Comparison of ENCODE assay signal across 24 cellular contexts in genomic region chr9:136549010-136549980, GRCh38. TPM values are rescaled to one million over a fixed set of nuclear protein-coding genes. Genes with fewer than 3 reads are reported as not detected.
DNase-seq lines count a peak whose midpoint lies in the region; ATAC-seq, FAIRE-seq and TF ChIP-seq lines count a peak whose summit lies in the region.
"Had no signal": no experiment of that assay in that cellular context is flagged by ENCODE, and none has a peak within 500 bp of the region (broad histone marks: within the 10 kb centered on the region; RNA-seq: fewer than 3 reads in every experiment).

No MANE protein-coding gene starts in this region.

- H3K9me3 ChIP-seq in IMR-90 (ENCODE audit: control insufficient read depth, insufficient read depth, low read length) (no peaks in the 10 kb centered on the region), mammary epithelial cell (replicated peaks; ENCODE audit: insufficient read depth, low read length) (no peaks in the 10 kb centered on the region), uterus (no peaks in the 10 kb centered on the region), heart left ventricle (no peaks in the 10 kb centered on the region)
- H3K9me3 ChIP-seq: colonic mucosa, pancreas, SJCRH30 had no signal

- no peak for TF ChIP-seq RAD21 in IMR-90 (IDR thresholded peaks at IDR 0.05; ENCODE audit: low read length)

- no peak overlapping the region for H3K23ac ChIP-seq in IMR-90 (ENCODE audit: low read depth, low read length)

- H2AFZ ChIP-seq in IMR-90 (replicated peaks; ENCODE audit: low read length, poor library complexity) (no peak overlapping the region), mammary epithelial cell (ENCODE audit: low read depth, low read length) (no peak overlapping the region)

- H3K9me1 ChIP-seq in IMR-90 (ENCODE audit: insufficient read depth, low read length): peaks cover 7% of the 10 kb centered on the region

- H2AK9ac ChIP-seq in IMR-90 (replicated peaks; ENCODE audit: low read depth, low read length, poor library complexity): peak overlapping the region; percentile 100

- H3K9ac ChIP-seq in IMR-90 (ENCODE audit: low read depth, low read length): no peak overlapping the region
- H3K9ac ChIP-seq in mammary epithelial cell (ENCODE audit: insufficient read depth, low read length): peak overlapping the region; percentile 68

- H3K79me2 ChIP-seq in mammary epithelial cell (ENCODE audit: insufficient read depth, low read length): peaks cover 32% of the 10 kb centered on the region

- 80% methylated on average over 7 of the region's 29 CpGs; no CpG with 5 or more reads in 1 of the 2 experiments for WGBS in IMR-90 (ENCODE audit: extremely low coverage in 2 of 2, insufficient read length in 1 of 2), 2 experiments
- 91% methylated on average over 19 of the region's 29 CpGs for WGBS in mammary epithelial cell (ENCODE audit: low coverage, missing lambda C conversion rate)
- 88 to 96% (median 90%) methylated on average over 21 to 29 of the region's 29 CpGs for WGBS in heart left ventricle, 4 donors

- H2BK120ac ChIP-seq in IMR-90 (ENCODE audit: low read depth, low read length): peak overlapping the region; percentile 97

- H3K4me3 ChIP-seq in IMR-90 (ENCODE audit: insufficient read depth, low read depth, low read length) (no peak overlapping the region), mammary epithelial cell (replicated peaks in 1 of 3; ENCODE audit: insufficient read depth in 1 of 3, low read depth in 2 of 3, low read length in 3 of 3) (no peak overlapping the region), uterus (no peak overlapping the region), heart left ventricle (no peak overlapping the region)
- H3K4me3 ChIP-seq: colonic mucosa, pancreas, SJCRH30 had no signal

- H3K4me1 Mint-ChIP-seq in nephron: peaks cover 43% of the 10 kb centered on the region

- H2AK5ac ChIP-seq in IMR-90 (ENCODE audit: low read depth, low read length): peak overlapping the region; percentile 66; the same call in 1 of the 2 replicates

- H4K91ac ChIP-seq in IMR-90 (ENCODE audit: insufficient read depth, low read depth, low read length): peak overlapping the region; percentile 98; the same call in 1 of the 2 replicates

- peak overlapping the region; percentile 90 for H3K4ac ChIP-seq in IMR-90 (ENCODE audit: low read depth, low read length)

- H4K20me1 ChIP-seq in IMR-90 (ENCODE audit: insufficient read depth, low read length): peaks cover 5% of the 10 kb centered on the region
- H4K20me1 ChIP-seq in mammary epithelial cell (ENCODE audit: insufficient read depth, low read length): no peaks in the 10 kb centered on the region

- no peaks in the 10 kb centered on the region for H3K36me3 Mint-ChIP-seq in nephron (ENCODE audit: low read depth)
- H3K36me3 Mint-ChIP-seq: activated naive CD8-positive, alpha-beta T cell had no signal

- no peak for FAIRE-seq in frontal cortex (lab: Jason Lieb, UNC)
- FAIRE-seq: endometrium, GM18507, pancreas had no signal

- TF ChIP-seq CTCF in IMR-90 (conservative IDR thresholded peaks at IDR 0.05; ENCODE audit: low read depth, low read length) (no peak), mammary epithelial cell (conservative IDR thresholded peaks at IDR 0.05 in 1 of 2, IDR thresholded peaks at IDR 0.05 in 1 of 2; ENCODE audit: extremely low read depth in 1 of 2, insufficient read depth in 1 of 2, low read depth in 1 of 2, low read length in 2 of 2) (no peak), nephron (IDR thresholded peaks at IDR 0.05; ENCODE audit: unreplicated experiment in 3 of 3) (no peak), uterus (IDR thresholded peaks at IDR 0.05) (no peak), heart left ventricle (IDR thresholded peaks at IDR 0.05) (no peak)

- H3K79me1 ChIP-seq in IMR-90 (ENCODE audit: low read depth in 1 of 2, low read length in 2 of 2): peaks cover 0 to 18% of the 10 kb centered on the region in 2 experiments; a peak in 3 of 4 replicates

- ATAC-seq in IMR-90 (ENCODE audit: low read depth): no peak
- ATAC-seq in heart left ventricle: no peak
- no peak for ATAC-seq in GM21381 (IDR thresholded peaks at IDR 0.05; ENCODE audit: unreplicated experiment)
- ATAC-seq: activated CD8-positive, alpha-beta T cell treated with anti-CD3 and anti-CD28 coated beads for 36 hours; activated T-cell treated with anti-CD3 and anti-CD28 coated beads, Interleukin-2, amount 50 U/mL, for 4 hours; pancreas had no signal

- H3K4me1 ChIP-seq in IMR-90 (ENCODE audit: control insufficient read depth, insufficient read depth, low read length) (peaks cover 37% of the 10 kb centered on the region), mammary epithelial cell (ENCODE audit: insufficient read depth, low read length) (peaks cover 51% of the 10 kb centered on the region), uterus (peaks cover 7 to 30% of the 10 kb centered on the region in 2 donors), heart left ventricle (peaks cover 4 to 56% (median 30%) of the 10 kb centered on the region in 12 donors)

- H3K27me3 Mint-ChIP-seq in nephron (ENCODE audit: low read depth): peaks cover 4% of the 10 kb centered on the region
- H3K27me3 Mint-ChIP-seq: activated CD8-positive, alpha-beta T cell treated with anti-CD3 and anti-CD28 coated beads for 36 hours; activated naive CD8-positive, alpha-beta T cell had no signal

- CTCF ChIA-PET in IMR-90 (lab: Yijun Ruan, JAX): no interaction called here
- CTCF ChIA-PET in mammary epithelial cell (lab: Charles Lee; ENCODE audit: low non-redundant PET): no interaction called here

- peak overlapping the region; percentile 84 to 93; a peak in 2 of 4 replicates for H4K8ac ChIP-seq in IMR-90 (ENCODE audit: low read depth in 2 of 2, low read length in 2 of 2)

- 0 out of 2 replicates have a peak overlapping the region, but pooled peaks have one; percentile 72 for H3K18ac ChIP-seq in IMR-90 (ENCODE audit: low read depth, low read length)

- BruUV-seq in IMR-90 (replicated peaks; lab: Mats Ljungman, UMichigan): no TSS peak
- BruUV-seq in mammary epithelial cell (replicated peaks; lab: Mats Ljungman, UMichigan): no TSS peak

- peak overlapping the region; percentile 84 for H4K5ac ChIP-seq in IMR-90 (ENCODE audit: low read depth, low read length)

- no peak for TF ChIP-seq POLR2A in IMR-90 (IDR thresholded peaks at IDR 0.05; ENCODE audit: low read depth, low read length)
- TF ChIP-seq POLR2A in uterus (IDR thresholded peaks at IDR 0.05): no peak
- no peak for TF ChIP-seq POLR2A in heart left ventricle (IDR thresholded peaks at IDR 0.05)

- DNase-seq in IMR-90: no peak
- DNase-seq in mammary epithelial cell: no peak
- no peak for DNase-seq in uterus
- DNase-seq in frontal cortex (ENCODE audit: low spot score in 2 of 2): no peak
- DNase-seq in heart left ventricle: no peak
- DNase-seq: activated CD8-positive, alpha-beta T cell treated with anti-CD3 and anti-CD28 coated beads for 36 hours; activated T-cell treated with anti-CD3 and anti-CD28 coated beads, Interleukin-2, amount 50 U/mL, for 4 hours; colonic mucosa; foreskin fibroblast; H7; KG1; NCI-H1092 treated with DMSO at 0.1 percent for 48 hours; NCI-H2107; NCI-H526; pancreas; SJCRH30; substantia nigra had no signal

- H3K27ac Mint-ChIP-seq in nephron: peak overlapping the region; percentile 67 to 98 (median 98)
- H3K27ac Mint-ChIP-seq: activated CD8-positive, alpha-beta T cell treated with anti-CD3 and anti-CD28 coated beads for 36 hours; activated naive CD8-positive, alpha-beta T cell; T-helper 1 cell treated with Interleukin-12 subunit alpha and Interleukin-12 subunit beta and Interleukin-4 antibody, amounts not matched to agents 30 μg/mL and 1 μg/mL, for 36 hours had no signal

- peak overlapping the region; percentile 38 to 47 (median 44) for H3K4me3 Mint-ChIP-seq in nephron
- H3K4me3 Mint-ChIP-seq: activated CD8-positive, alpha-beta T cell treated with anti-CD3 and anti-CD28 coated beads for 36 hours; activated naive CD8-positive, alpha-beta T cell; activated T-cell treated with anti-CD3 and anti-CD28 coated beads, Interleukin-2, amount 50 U/mL, for 4 hours; T-helper 1 cell treated with Interleukin-12 subunit alpha and Interleukin-12 subunit beta and Interleukin-4 antibody, amounts not matched to agents 30 μg/mL and 1 μg/mL, for 36 hours had no signal

- POLR2A ChIA-PET in IMR-90 (lab: Charles Lee; ENCODE audit: unreplicated experiment): no interaction called here

- H3K27ac ChIP-seq in IMR-90 (ENCODE audit: insufficient read depth, low read length): no peak overlapping the region
- peak overlapping the region; percentile 98 for H3K27ac ChIP-seq in mammary epithelial cell (ENCODE audit: insufficient read depth, low read depth, low read length)
- H3K27ac ChIP-seq in uterus: peak overlapping the region; percentile 91
- peak overlapping the region in 2 of 12 donors; percentile 88 to 99 for H3K27ac ChIP-seq in heart left ventricle
- H3K27ac ChIP-seq: colonic mucosa, SJCRH30, VCaP had no signal

- no peaks in the 10 kb centered on the region for H3K36me3 ChIP-seq in IMR-90 (ENCODE audit: control insufficient read depth, insufficient read depth, low read length)
- H3K36me3 ChIP-seq in mammary epithelial cell (ENCODE audit: insufficient read depth, low read length): no peaks in the 10 kb centered on the region
- no peaks in the 10 kb centered on the region for H3K36me3 ChIP-seq in uterus
- H3K36me3 ChIP-seq in heart left ventricle: no peaks in the 10 kb centered on the region
- H3K36me3 ChIP-seq: colonic mucosa, pancreas, SJCRH30 had no signal

- H3K4me2 ChIP-seq in IMR-90 (ENCODE audit: low read depth, low read length) (no peak overlapping the region), mammary epithelial cell (ENCODE audit: insufficient read depth, low read depth, low read length) (peak overlapping the region; percentile 31)

- in situ Hi-C loops in IMR-90 (cut with MboI; ENCODE audit: low sequenced_read_pairs): no loop called here
- in situ Hi-C loops in mammary epithelial cell (cut with MboI; ENCODE audit: low sequenced_read_pairs in 2 of 2): loop anchor here in 1 of 2 donors (5.0 kb wide), 1 partner anchor 73 kb away; no protein-coding TSS in a partner anchor

- no peak overlapping the region for H3K56ac ChIP-seq in IMR-90 (ENCODE audit: extremely low read depth, insufficient read depth, low read length)

- H3K27me3 ChIP-seq in IMR-90 (ENCODE audit: control insufficient read depth, insufficient read depth, low read length) (no peaks in the 10 kb centered on the region), mammary epithelial cell (ENCODE audit: insufficient read depth, low read length) (no peaks in the 10 kb centered on the region), uterus (no peaks in the 10 kb centered on the region), heart left ventricle (no peaks in the 10 kb centered on the region)
- H3K27me3 ChIP-seq: colonic mucosa, pancreas had no signal

- intact Hi-C loops in IMR-90 (cut with micrococcal nuclease) (no loop called here), mammary epithelial cell (cut with micrococcal nuclease) (no loop called here), uterus (cut with DNase I; ENCODE audit: low total_unique reads) (loop anchor here (10.0 kb wide), 1 partner anchor 64 kb away; the partner anchor contains the start of gene SEC16A), heart left ventricle (cut with DNase I) (loop anchor here in 4 of 10 donors (5.0 to 10.0 kb wide), 5 partner anchors 54 to 78 kb away; partner anchors contain the start of gene SEC16A (in 2 of the 4))

- peak overlapping the region; percentile 83 for H2BK5ac ChIP-seq in IMR-90 (ENCODE audit: low read depth, low read length, poor library complexity, severe bottlenecking)

- no peak overlapping the region for H2BK15ac ChIP-seq in IMR-90 (ENCODE audit: low read depth, low read length)

- peak overlapping the region; percentile 88 for H2BK20ac ChIP-seq in IMR-90 (ENCODE audit: low read depth, low read length)

- dilution Hi-C loops in IMR-90 (cut with HindIII; ENCODE audit: low sequenced_read_pairs, unreplicated experiment) (no loop called here), mammary epithelial cell (cut with HindIII; ENCODE audit: low sequenced_read_pairs) (loop anchor here (5.0 to 10.0 kb wide), 2 partner anchors 53 to 126 kb away; no protein-coding TSS in a partner anchor)

- no peaks in the 10 kb centered on the region for H3K9me3 Mint-ChIP-seq in nephron
- H3K9me3 Mint-ChIP-seq: activated CD8-positive, alpha-beta T cell treated with anti-CD3 and anti-CD28 coated beads for 36 hours; activated T-cell treated with anti-CD3 and anti-CD28 coated beads, Interleukin-2, amount 50 U/mL, for 4 hours; T-helper 1 cell treated with Interleukin-12 subunit alpha and Interleukin-12 subunit beta and Interleukin-4 antibody, amounts not matched to agents 30 μg/mL and 1 μg/mL, for 36 hours had no signal

- no peak overlapping the region for H3K14ac ChIP-seq in IMR-90 (replicated peaks; ENCODE audit: low read depth, low read length)

RNA-seq across cellular contexts. Expression of gene NOTCH1, which starts 3.4 kb away (rescaled TPM):
- 1.8 and 2.5 TPM in 2 replicates for total RNA-seq in IMR-90 (2012; rRNA removed)
- 6.0 and 6.9 TPM in 2 replicates for polyA plus RNA-seq in IMR-90 (2012; rRNA removed)
- 4.0 and 8.0 TPM in 2 replicates for polyA plus RNA-seq in IMR-90 (2012; cell fraction: cytosol; rRNA removed)
- polyA plus RNA-seq in IMR-90 (2012; cell fraction: nucleus; rRNA removed; ENCODE audit: low replicate concordance): 19.2 and 42.7 TPM in 2 replicates
- 100 to 1,000 TPM; 170 to 189 TPM for total RNA-seq in mammary epithelial cell
- polyA plus RNA-seq in mammary epithelial cell: 17.6 TPM
- 39.0 TPM for polyA minus RNA-seq in mammary epithelial cell
- total RNA-seq in uterus: 100 to 1,000 TPM in 1 of 4 donors, 10 to 100 TPM in 3; 19.7 to 109 (median 35.6) TPM
- 15.9 TPM for total RNA-seq in frontal cortex
- 10 to 100 TPM; 12.1 to 47.3 (median 22.1) TPM for total RNA-seq in heart left ventricle
- polyA plus RNA-seq in heart left ventricle: 10 to 100 TPM in 1 of 2 donors, 1 to 10 TPM in 1; 8.0 to 12.1 TPM
